In the genomic region with DNA sequence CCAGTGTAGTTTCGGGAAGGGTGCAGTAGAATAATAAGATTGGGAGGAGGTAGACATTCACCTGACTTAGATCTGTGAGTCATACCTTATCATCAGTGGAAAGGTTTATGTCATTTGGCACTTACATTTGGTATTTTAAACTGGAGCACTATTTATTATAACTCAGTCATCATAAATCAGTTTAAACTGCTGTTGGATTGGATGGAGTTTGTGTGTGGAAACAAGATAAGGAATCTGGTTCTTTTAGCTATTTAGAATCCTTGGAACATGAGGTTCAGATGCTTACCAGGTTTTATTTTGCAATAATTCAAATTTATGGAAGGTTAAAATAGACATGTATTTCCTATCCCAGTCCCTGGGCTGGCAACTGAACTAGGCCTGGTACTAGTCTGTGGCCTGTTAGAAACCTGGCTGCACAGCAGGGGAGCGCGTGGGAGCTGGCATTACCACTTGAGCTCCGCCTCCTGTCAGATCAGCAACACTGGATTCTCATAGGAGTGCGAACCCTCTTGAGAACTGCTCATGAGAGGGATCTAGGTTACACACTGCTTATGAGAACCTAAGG, we compare ENCODE assay signal across 1 cellular context.
TF ChIP-seq lines count a peak whose summit lies in the region.

No MANE protein-coding gene starts in this region.

TF ChIP-seq in GM23338, 12 proteins besides CTCF, POLR2A, EP300 and RAD21 (continued from another document):
- no peak for TF ChIP-seq ZNF462 (CRISPR knock-in tag; IDR thresholded peaks at IDR 0.05)
- no peak for TF ChIP-seq EZH2phosphoT487 (IDR thresholded peaks at IDR 0.05; ENCODE audit: unreplicated experiment)
- TF ChIP-seq JUNB (IDR thresholded peaks at IDR 0.05; ENCODE audit: unreplicated experiment) = no peak
- no peak for TF ChIP-seq ZNF331 (CRISPR knock-in tag; IDR thresholded peaks at IDR 0.05; ENCODE audit: low read depth)
